In genomic region chr13:94718697-94719096, GRCh38 we compare ENCODE assay signal across 3 cellular contexts. TPM values are rescaled to one million over a fixed set of nuclear protein-coding genes. Genes with fewer than 3 reads are reported as not detected.
"Had no signal": no experiment of that assay in that cellular context is flagged by ENCODE, and none has a peak within 500 bp of the region (broad histone marks: within the 10 kb centered on the region; RNA-seq: fewer than 3 reads in every experiment).

No MANE protein-coding gene starts in this region.

RNA-seq across cellular contexts. Expression of gene SOX21, which starts 6.4 kb away (rescaled TPM):
- total RNA-seq: GM23248, H4, HFFc6 had no signal
- polyA plus RNA-seq: GM23248 had no signal
